1 cellular context compared by ENCODE assay signal in the genomic region with DNA sequence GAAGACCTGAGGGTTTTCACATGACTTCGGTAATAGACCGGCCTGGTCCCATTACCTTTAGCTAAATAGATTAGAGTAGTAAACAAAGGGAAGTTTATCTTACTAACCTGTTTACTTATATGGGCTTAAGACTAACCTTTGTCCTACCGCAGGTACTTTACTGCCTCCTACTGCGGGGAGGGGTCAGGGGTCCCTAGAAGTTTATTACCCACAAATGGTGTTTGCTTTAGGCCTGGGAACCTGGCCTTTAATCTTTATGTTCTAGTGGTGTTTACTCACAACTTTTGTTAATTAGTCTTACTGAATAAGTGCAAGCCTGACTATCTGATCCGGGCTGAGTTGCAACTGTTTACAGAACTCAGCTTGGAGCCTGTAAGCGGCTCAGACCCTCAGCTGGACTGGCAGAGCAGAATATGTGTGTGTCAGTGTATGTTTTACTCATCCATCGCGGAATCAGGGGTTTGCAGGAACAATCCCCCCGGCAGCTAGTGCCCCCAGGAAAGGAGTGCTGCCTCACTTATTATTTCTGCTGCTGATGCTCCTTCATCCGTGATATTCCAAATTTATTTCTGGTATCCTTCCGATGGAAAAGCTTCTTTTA.
TF ChIP-seq lines count a peak whose summit lies in the region.

No MANE protein-coding gene starts in this region.

TF ChIP-seq in SK-N-SH treated with all-trans-retinoic acid at 6 μM for 48 hours, 23 proteins besides CTCF, POLR2A, EP300 and RAD21 (continued from another document):
- TF ChIP-seq, protein P1, sequence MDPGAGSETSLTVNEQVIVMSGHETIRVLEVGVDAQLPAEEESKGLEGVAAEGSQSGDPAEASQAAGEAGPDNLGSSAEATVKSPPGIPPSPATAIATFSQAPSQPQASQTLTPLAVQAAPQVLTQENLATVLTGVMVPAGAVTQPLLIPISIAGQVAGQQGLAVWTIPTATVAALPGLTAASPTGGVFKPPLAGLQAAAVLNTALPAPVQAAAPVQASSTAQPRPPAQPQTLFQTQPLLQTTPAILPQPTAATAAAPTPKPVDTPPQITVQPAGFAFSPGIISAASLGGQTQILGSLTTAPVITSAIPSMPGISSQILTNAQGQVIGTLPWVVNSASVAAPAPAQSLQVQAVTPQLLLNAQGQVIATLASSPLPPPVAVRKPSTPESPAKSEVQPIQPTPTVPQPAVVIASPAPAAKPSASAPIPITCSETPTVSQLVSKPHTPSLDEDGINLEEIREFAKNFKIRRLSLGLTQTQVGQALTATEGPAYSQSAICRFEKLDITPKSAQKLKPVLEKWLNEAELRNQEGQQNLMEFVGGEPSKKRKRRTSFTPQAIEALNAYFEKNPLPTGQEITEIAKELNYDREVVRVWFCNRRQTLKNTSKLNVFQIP (CRISPR knock-in tag; IDR thresholded peaks at IDR 0.05; ENCODE audit: borderline replicate concordance, low read depth), result no peak
- TF ChIP-seq, protein P2, sequence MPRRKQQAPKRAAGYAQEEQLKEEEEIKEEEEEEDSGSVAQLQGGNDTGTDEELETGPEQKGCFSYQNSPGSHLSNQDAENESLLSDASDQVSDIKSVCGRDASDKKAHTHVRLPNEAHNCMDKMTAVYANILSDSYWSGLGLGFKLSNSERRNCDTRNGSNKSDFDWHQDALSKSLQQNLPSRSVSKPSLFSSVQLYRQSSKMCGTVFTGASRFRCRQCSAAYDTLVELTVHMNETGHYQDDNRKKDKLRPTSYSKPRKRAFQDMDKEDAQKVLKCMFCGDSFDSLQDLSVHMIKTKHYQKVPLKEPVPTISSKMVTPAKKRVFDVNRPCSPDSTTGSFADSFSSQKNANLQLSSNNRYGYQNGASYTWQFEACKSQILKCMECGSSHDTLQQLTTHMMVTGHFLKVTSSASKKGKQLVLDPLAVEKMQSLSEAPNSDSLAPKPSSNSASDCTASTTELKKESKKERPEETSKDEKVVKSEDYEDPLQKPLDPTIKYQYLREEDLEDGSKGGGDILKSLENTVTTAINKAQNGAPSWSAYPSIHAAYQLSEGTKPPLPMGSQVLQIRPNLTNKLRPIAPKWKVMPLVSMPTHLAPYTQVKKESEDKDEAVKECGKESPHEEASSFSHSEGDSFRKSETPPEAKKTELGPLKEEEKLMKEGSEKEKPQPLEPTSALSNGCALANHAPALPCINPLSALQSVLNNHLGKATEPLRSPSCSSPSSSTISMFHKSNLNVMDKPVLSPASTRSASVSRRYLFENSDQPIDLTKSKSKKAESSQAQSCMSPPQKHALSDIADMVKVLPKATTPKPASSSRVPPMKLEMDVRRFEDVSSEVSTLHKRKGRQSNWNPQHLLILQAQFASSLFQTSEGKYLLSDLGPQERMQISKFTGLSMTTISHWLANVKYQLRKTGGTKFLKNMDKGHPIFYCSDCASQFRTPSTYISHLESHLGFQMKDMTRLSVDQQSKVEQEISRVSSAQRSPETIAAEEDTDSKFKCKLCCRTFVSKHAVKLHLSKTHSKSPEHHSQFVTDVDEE (CRISPR knock-in tag; IDR thresholded peaks at IDR 0.05), result no peak
- TF ChIP-seq ZNF565 (CRISPR knock-in tag; conservative IDR thresholded peaks at IDR 0.05; ENCODE audit: low read depth) (no peak), ZNF8 (CRISPR knock-in tag; IDR thresholded peaks at IDR 0.05) (no peak), TCF4 (CRISPR knock-in tag; IDR thresholded peaks at IDR 0.05; ENCODE audit: borderline replicate concordance) (no peak), RARB (CRISPR knock-in tag; IDR thresholded peaks at IDR 0.05) (no peak), ZC3H10 (CRISPR knock-in tag; IDR thresholded peaks at IDR 0.05) (no peak)
- TF ChIP-seq, protein P3, sequence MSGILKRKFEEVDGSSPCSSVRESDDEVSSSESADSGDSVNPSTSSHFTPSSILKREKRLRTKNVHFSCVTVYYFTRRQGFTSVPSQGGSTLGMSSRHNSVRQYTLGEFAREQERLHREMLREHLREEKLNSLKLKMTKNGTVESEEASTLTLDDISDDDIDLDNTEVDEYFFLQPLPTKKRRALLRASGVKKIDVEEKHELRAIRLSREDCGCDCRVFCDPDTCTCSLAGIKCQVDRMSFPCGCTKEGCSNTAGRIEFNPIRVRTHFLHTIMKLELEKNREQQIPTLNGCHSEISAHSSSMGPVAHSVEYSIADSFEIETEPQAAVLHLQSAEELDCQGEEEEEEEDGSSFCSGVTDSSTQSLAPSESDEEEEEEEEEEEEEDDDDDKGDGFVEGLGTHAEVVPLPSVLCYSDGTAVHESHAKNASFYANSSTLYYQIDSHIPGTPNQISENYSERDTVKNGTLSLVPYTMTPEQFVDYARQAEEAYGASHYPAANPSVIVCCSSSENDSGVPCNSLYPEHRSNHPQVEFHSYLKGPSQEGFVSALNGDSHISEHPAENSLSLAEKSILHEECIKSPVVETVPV (CRISPR knock-in tag; IDR thresholded peaks at IDR 0.05), result no peak
